ENCODE assay signal across 1 cellular context in genomic region chr2:73291093-73291460, GRCh38.
TF ChIP-seq lines count a peak whose summit lies in the region.

No MANE protein-coding gene starts in this region.

TF ChIP-seq in SK-N-SH, 30 proteins besides CTCF, POLR2A, EP300 and RAD21 (continued from another document):
- TF ChIP-seq USF2 (IDR thresholded peaks at IDR 0.05; ENCODE audit: borderline replicate concordance, low read depth, low read length), result no peak
- peak; percentile 34; the same call in 1 of the 2 replicates for TF ChIP-seq MAX (IDR thresholded peaks at IDR 0.05; ENCODE audit: low read depth)
- 0 out of 2 replicates have a peak, but pooled peaks have one; percentile 37 for TF ChIP-seq SIN3A (IDR thresholded peaks at IDR 0.05; ENCODE audit: borderline replicate concordance, low read depth, low read length)
- no peak for TF ChIP-seq MXI1 (IDR thresholded peaks at IDR 0.05; ENCODE audit: low read depth, low read length)
TF ChIP-seq in SK-N-SH: peak in this region for 3.
